Comparison of ENCODE assay signal across 1 cellular context in the genomic region with DNA sequence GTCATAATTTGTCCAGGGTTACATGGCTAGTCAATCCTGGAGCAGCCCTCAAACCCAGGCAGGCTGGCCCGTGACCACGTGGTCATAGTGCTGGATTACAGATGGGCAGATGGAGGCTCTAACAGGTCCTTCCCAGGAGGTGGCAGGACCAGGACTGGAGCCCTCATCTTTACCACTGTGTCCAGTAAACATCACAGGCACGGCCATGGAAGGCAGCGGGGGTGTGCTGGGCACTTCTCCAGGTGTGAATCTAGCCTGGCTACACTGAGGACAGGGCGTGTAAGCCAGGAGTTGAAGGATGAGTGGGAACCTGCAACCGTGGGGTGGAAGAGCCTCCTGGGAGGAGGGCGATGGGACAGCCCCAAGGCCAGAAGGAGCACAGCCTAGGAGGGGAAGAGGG.
TF ChIP-seq lines count a peak whose summit lies in the region.

No MANE protein-coding gene starts in this region.

TF ChIP-seq in IMR-90, 13 proteins besides CTCF, POLR2A, EP300 and RAD21 (continued from another document):
- TF ChIP-seq USF2 (IDR thresholded peaks at IDR 0.05; ENCODE audit: low read depth, low read length), result no peak
TF ChIP-seq in IMR-90: peak in this region for 0.
